23 cellular contexts compared by ENCODE assay signal in genomic region chr21:45822429-45823099, GRCh38.
DNase-seq lines count a peak whose midpoint lies in the region; ATAC-seq and TF ChIP-seq lines count a peak whose summit lies in the region.
"Had no signal": no experiment of that assay in that cellular context is flagged by ENCODE, and none has a peak within 500 bp of the region (broad histone marks: within the 10 kb centered on the region; RNA-seq: fewer than 3 reads in every experiment).

No MANE protein-coding gene starts in this region.

- no peaks in the 10 kb centered on the region for H3F3A ChIP-seq in GM23338 (replicated peaks; ENCODE audit: low read depth)

- CTCF ChIA-PET in HCT116 (lab: Charles Lee), result interaction anchor here (0.8 kb wide), 1 partner anchor 267 kb away, joined by 3 read pairs; no protein-coding TSS in a partner anchor

- no peak overlapping the region for H3K27ac Mint-ChIP-seq in GM23338
- no peak overlapping the region for H3K27ac Mint-ChIP-seq in endodermal cell
- no peak overlapping the region for H3K27ac Mint-ChIP-seq in osteocyte (ENCODE audit: unreplicated experiment)
- H3K27ac Mint-ChIP-seq: activated naive CD4-positive, alpha-beta T cell treated with anti-CD3 and anti-CD28 coated beads, Interleukin-2, amount 50 U/mL, for 24 hours had no signal

- H3K4me1 Mint-ChIP-seq in GM23338 (peaks cover 25% of the 10 kb centered on the region), endodermal cell (peaks cover 6% of the 10 kb centered on the region), osteocyte (ENCODE audit: unreplicated experiment) (peaks cover 32% of the 10 kb centered on the region)

- H3K9ac ChIP-seq in HCT116 (ENCODE audit: low read length), result no peak overlapping the region
- no peak overlapping the region for H3K9ac ChIP-seq in endodermal cell (ENCODE audit: extremely low read depth, low read length, poor library complexity, severe bottlenecking)

- no peak overlapping the region for H3K4me3 Mint-ChIP-seq in GM23338
- H3K4me3 Mint-ChIP-seq in endodermal cell, result no peak overlapping the region
- no peak overlapping the region for H3K4me3 Mint-ChIP-seq in osteocyte (ENCODE audit: unreplicated experiment)
- H3K4me3 Mint-ChIP-seq: activated naive CD4-positive, alpha-beta T cell treated with anti-CD3 and anti-CD28 coated beads, Interleukin-2, amount 50 U/mL, for 24 hours; naive B cell had no signal

- H3K36me3 Mint-ChIP-seq in GM23338 (ENCODE audit: low read depth), result no peaks in the 10 kb centered on the region
- H3K36me3 Mint-ChIP-seq in endodermal cell (ENCODE audit: low read depth), result no peaks in the 10 kb centered on the region
- H3K36me3 Mint-ChIP-seq in osteocyte (ENCODE audit: unreplicated experiment), result no peaks in the 10 kb centered on the region
- H3K36me3 Mint-ChIP-seq: naive B cell had no signal

- no peak overlapping the region for H3K4me3 ChIP-seq in GM23338
- no peak overlapping the region for H3K4me3 ChIP-seq in HCT116 (replicated peaks in 1 of 2; ENCODE audit: low read depth in 1 of 2, low read length in 2 of 2)
- no peak overlapping the region for H3K4me3 ChIP-seq in endodermal cell (ENCODE audit: low read length)
- H3K4me3 ChIP-seq: colonic mucosa, smooth muscle cell, tibial nerve had no signal

- no peaks in the 10 kb centered on the region for H3K36me3 ChIP-seq in GM23338 (ENCODE audit: insufficient read depth)
- H3K36me3 ChIP-seq in HCT116 (ENCODE audit: control insufficient read depth in 1 of 2, insufficient read depth in 2 of 2, low read length in 2 of 2), result no peaks in the 10 kb centered on the region
- no peaks in the 10 kb centered on the region for H3K36me3 ChIP-seq in endodermal cell (ENCODE audit: control insufficient read depth, insufficient read depth, low read length)
- H3K36me3 ChIP-seq: colonic mucosa had no signal

- no peaks in the 10 kb centered on the region for H3K27me3 ChIP-seq in GM23338 (ENCODE audit: insufficient read depth)
- H3K27me3 ChIP-seq in HCT116 (ENCODE audit: insufficient read depth, low read length), result no peaks in the 10 kb centered on the region; the same call in 1 of the 2 replicates
- no peaks in the 10 kb centered on the region for H3K27me3 ChIP-seq in endodermal cell (ENCODE audit: control insufficient read depth, insufficient read depth, low read length, poor library complexity, severe bottlenecking)
- H3K27me3 ChIP-seq: colonic mucosa, tibial nerve had no signal

- peaks cover 7% of the 10 kb centered on the region for H3K27me3 Mint-ChIP-seq in GM23338 (ENCODE audit: insufficient read depth, low read depth, poor library complexity)
- H3K27me3 Mint-ChIP-seq in endodermal cell (ENCODE audit: insufficient read depth), result no peaks in the 10 kb centered on the region
- H3K27me3 Mint-ChIP-seq in osteocyte (ENCODE audit: unreplicated experiment), result peaks cover 7% of the 10 kb centered on the region
- H3K27me3 Mint-ChIP-seq: activated naive CD4-positive, alpha-beta T cell treated with anti-CD3 and anti-CD28 coated beads, Interleukin-2, amount 50 U/mL, for 24 hours had no signal

- WGBS in endodermal cell (ENCODE audit: insufficient coverage in 1 of 2, insufficient read length in 1 of 2), 2 experiments, result 78 to 81% methylated on average over 6 to 8 of the region's 9 CpGs

- intact Hi-C loops in HCT116 (cut with micrococcal nuclease), result loop anchor here (10.0 kb wide), 1 partner anchor 348 kb away; no protein-coding TSS in a partner anchor

- RAD21 ChIA-PET in HCT116 (lab: Charles Lee; ENCODE audit: low non-redundant PET in 1 of 2, low total read pairs in 2 of 2, uncharacterized antibody in 2 of 2, unreplicated experiment in 2 of 2), result no interaction called here

- no peak for TF ChIP-seq POLR2A in HCT116 (IDR thresholded peaks at IDR 0.05; ENCODE audit: borderline replicate concordance, extremely low read depth, insufficient read depth, insufficient read length)

- no peak for TF ChIP-seq CTCF in GM23338 (conservative IDR thresholded peaks at IDR 0.05; ENCODE audit: low read depth in 2 of 2)
- TF ChIP-seq CTCF in HCT116 (IDR thresholded peaks at IDR 0.05 in 2 of 3, conservative IDR thresholded peaks at IDR 0.05 in 1 of 3; ENCODE audit: borderline replicate concordance in 1 of 3, insufficient read depth in 1 of 3, low read depth in 2 of 3, low read length in 2 of 3), result no peak
- TF ChIP-seq CTCF in endodermal cell (conservative IDR thresholded peaks at IDR 0.05), result no peak
- TF ChIP-seq CTCF in osteocyte (IDR thresholded peaks at IDR 0.05), result no peak

- H3K9me3 ChIP-seq in HCT116 (ENCODE audit: control insufficient read depth in 1 of 2, insufficient read depth in 1 of 2, low read depth in 1 of 2, low read length in 2 of 2), result no peaks in the 10 kb centered on the region
- H3K9me3 ChIP-seq in endodermal cell (ENCODE audit: control insufficient read depth, low read length), result no peaks in the 10 kb centered on the region
- H3K9me3 ChIP-seq: Caco-2, colonic mucosa, tibial nerve had no signal

- H4K20me1 ChIP-seq in GM23338 (replicated peaks; ENCODE audit: insufficient read depth), result no peaks in the 10 kb centered on the region
- no peaks in the 10 kb centered on the region for H4K20me1 ChIP-seq in HCT116 (ENCODE audit: insufficient read depth)

- no peak overlapping the region for H3K27ac ChIP-seq in GM23338 (ENCODE audit: low read depth)
- no peak overlapping the region for H3K27ac ChIP-seq in HCT116 (ENCODE audit: low read depth, low read length)
- no peak overlapping the region for H3K27ac ChIP-seq in endodermal cell (ENCODE audit: low read depth, low read length)
- H3K27ac ChIP-seq: C4-2B, colonic mucosa, tibial nerve had no signal

- H3K4me1 ChIP-seq in GM23338 (ENCODE audit: insufficient read depth) (peaks cover 4% of the 10 kb centered on the region), HCT116 (ENCODE audit: control insufficient read depth in 1 of 2, insufficient read depth in 2 of 2, low read length in 2 of 2) (peaks cover 6 to 18% of the 10 kb centered on the region in 2 experiments; a peak in 3 of 4 replicates), endodermal cell (ENCODE audit: control insufficient read depth, insufficient read depth, low read length) (no peaks in the 10 kb centered on the region)
- H3K4me1 ChIP-seq: colonic mucosa had no signal

- ATAC-seq in GM23338, result peak; percentile 67
- peak; percentile 71 for ATAC-seq in HCT116
- no peak for ATAC-seq in GM21367 (IDR thresholded peaks at IDR 0.05; ENCODE audit: unreplicated experiment)
- ATAC-seq: left colon had no signal

- H3K9me3 Mint-ChIP-seq in GM23338, result no peaks in the 10 kb centered on the region
- H3K9me3 Mint-ChIP-seq in endodermal cell, result no peaks in the 10 kb centered on the region
- no peaks in the 10 kb centered on the region for H3K9me3 Mint-ChIP-seq in osteocyte (ENCODE audit: unreplicated experiment)
- H3K9me3 Mint-ChIP-seq: naive B cell had no signal

- no TSS peak for BruUV-seq in HCT116 (replicated peaks; lab: Mats Ljungman, UMichigan)

- TF ChIP-seq RAD21 in HCT116 (IDR thresholded peaks at IDR 0.05; ENCODE audit: low read depth), result no peak

- peak; percentile 56 for DNase-seq in GM23338 (ENCODE audit: low spot score)
- no peak for DNase-seq in HCT116 (ENCODE audit: low read depth, low spot score)
- peak; percentile 79 for DNase-seq in endodermal cell
- peak; percentile 65 for DNase-seq in osteocyte (ENCODE audit: extremely low spot score, unreplicated experiment)
- no peak for DNase-seq in NCI-H345 treated with DMSO at 0.1 percent for 48 hours (lab: John Stamatoyannopoulos, UW; ENCODE audit: unreplicated experiment)
- no peak for DNase-seq in NCI-H510A (lab: John Stamatoyannopoulos, UW)
- DNase-seq: activated CD4-positive, alpha-beta T cell treated with anti-CD3 and anti-CD28 coated beads for 48 hours; Caco-2; colonic mucosa; effector memory CD4-positive, alpha-beta T cell; KBM-7; left colon; naive B cell; NCI-H1105; NCI-H1930; NCI-H69; occipital lobe; stimulated activated CD4-positive, alpha-beta T cell treated with anti-CD3 and anti-CD28 coated beads, Interleukin-1b, Interleukin-23, amount 100 ng/mL, for 48 hours had no signal

- POLR2A ChIA-PET in HCT116 (lab: Charles Lee), result no interaction called here

- H3K9me2 ChIP-seq in GM23338 (ENCODE audit: insufficient read depth) (no peaks in the 10 kb centered on the region), HCT116 (ENCODE audit: insufficient read depth) (no peaks in the 10 kb centered on the region)

- no peaks in the 10 kb centered on the region for H3K79me2 ChIP-seq in GM23338 (replicated peaks; ENCODE audit: insufficient read depth)
- no peaks in the 10 kb centered on the region for H3K79me2 ChIP-seq in HCT116 (ENCODE audit: insufficient read depth, low read length)

- H3K4me2 ChIP-seq in GM23338 (no peak overlapping the region), HCT116 (ENCODE audit: low read length) (no peak overlapping the region)
- H3K4me2 ChIP-seq: smooth muscle cell had no signal

- H2AFZ ChIP-seq in GM23338, result no peak overlapping the region
- no peak overlapping the region for H2AFZ ChIP-seq in HCT116 (ENCODE audit: low read depth, low read length, poor library complexity, severe bottlenecking)

TF ChIP-seq in GM23338, 12 proteins besides CTCF, POLR2A, EP300 and RAD21 (continues in another document):
- TF ChIP-seq POLR2AphosphoS5 (IDR thresholded peaks at IDR 0.05; ENCODE audit: low read depth) (no peak), STAT1 (IDR thresholded peaks at IDR 0.05; ENCODE audit: unreplicated experiment) (no peak), JUNB (IDR thresholded peaks at IDR 0.05; ENCODE audit: unreplicated experiment) (no peak), ZNF114 (CRISPR knock-in tag; IDR thresholded peaks at IDR 0.05) (no peak), CREB1 (CRISPR knock-in tag; IDR thresholded peaks at IDR 0.05; ENCODE audit: low read depth) (no peak)

TF ChIP-seq in HCT116, 20 proteins besides CTCF, POLR2A, EP300 and RAD21 (continues in another document):
- TF ChIP-seq EZH2 (IDR thresholded peaks at IDR 0.05) (no peak), EGR1 (IDR thresholded peaks at IDR 0.05; ENCODE audit: low read depth) (no peak), ELF1 (IDR thresholded peaks at IDR 0.05; ENCODE audit: borderline replicate concordance, low read depth) (no peak)

Comparison
In these comparisons a context has a peak if more than half of its experiments do, and no peak if none do; other contexts are left out.
1. DNase-seq: peak in GM23338 (single experiment), endodermal cell (single experiment) and osteocyte (single experiment); none in HCT116 (single experiment), NCI-H345 treated with DMSO at 0.1 percent for 48 hours (single experiment) and NCI-H510A (single experiment).